31 cellular contexts compared by ENCODE assay signal in genomic region chr1:86596891-86597290, GRCh38. TPM values are rescaled to one million over a fixed set of nuclear protein-coding genes. Genes with fewer than 3 reads are reported as not detected.
"Had no signal": no experiment of that assay in that cellular context is flagged by ENCODE, and none has a peak within 500 bp of the region (broad histone marks: within the 10 kb centered on the region; RNA-seq: fewer than 3 reads in every experiment).

No MANE protein-coding gene starts in this region.

- H3K36me3 ChIP-seq: esophagus muscularis mucosa, gastroesophageal sphincter, neural progenitor cell, right atrium auricular region, uterus had no signal

- H2AFZ ChIP-seq: neural progenitor cell, parathyroid adenoma had no signal

- H3K79me2 ChIP-seq: parathyroid adenoma had no signal

- H3K4me3 ChIP-seq: esophagus muscularis mucosa, gastroesophageal sphincter, neural progenitor cell, psoas muscle, right atrium auricular region, uterus had no signal

- ATAC-seq: gastroesophageal sphincter; left colon; natural killer cell; psoas muscle; stimulated activated effector memory CD8-positive, alpha-beta T cell treated with anti-CD3 and anti-CD28 coated beads, Interleukin-12 subunit alpha, Interleukin-12 subunit beta, amount 100 ng/mL, for 72 hours; T-helper 17 cell had no signal

- H3K4me1 ChIP-seq: esophagus muscularis mucosa, gastroesophageal sphincter, neural progenitor cell, parathyroid adenoma, psoas muscle, right atrium auricular region, uterus had no signal

- DNase-seq: activated CD4-positive, alpha-beta memory T cell treated with anti-CD3 and anti-CD28 coated beads for 36 hours; activated CD4-positive, CD25-positive, alpha-beta regulatory T cell treated with anti-CD3 and anti-CD28 coated beads, Interleukin-2, amount 50 U/mL, for 72 hours; activated CD8-positive, alpha-beta memory T cell treated with anti-CD3 and anti-CD28 coated beads, Interleukin-2, amount 50 U/mL, for 4 hours; activated effector memory CD4-positive, alpha-beta T cell treated with anti-CD3 and anti-CD28 coated beads, Interleukin-2, amount 50 U/mL, for 16 hours; activated naive CD4-positive, alpha-beta T cell treated with anti-CD3 and anti-CD28 coated beads for 36 hours; activated naive CD8-positive, alpha-beta T cell treated with anti-CD3 and anti-CD28 coated beads for 36 hours; activated T-cell treated with anti-CD3 and anti-CD28 coated beads, Interleukin-2, amount 50 U/mL, for 1 hour; amniotic stem cell; central memory CD4-positive, alpha-beta T cell; hypothalamus; immature natural killer cell; kidney; left colon; natural killer cell; occipital lobe; psoas muscle; stimulated activated CD4-positive, alpha-beta T cell treated with anti-CD3 and anti-CD28 coated beads, Interleukin-12 subunit alpha, Interleukin-12 subunit beta, amount 100 ng/mL, for 4 hours; stimulated activated CD4-positive, alpha-beta T cell treated with anti-CD3 and anti-CD28 coated beads, Interleukin-4, amount 100 ng/mL, for 24 hours; T-helper 17 cell; T1000; uterus had no signal

- H3K9me3 ChIP-seq: uterus had no signal

- H3K4me2 ChIP-seq: neural progenitor cell had no signal

- H3K27me3 ChIP-seq: esophagus muscularis mucosa, gastroesophageal sphincter, neural progenitor cell, right atrium auricular region, uterus had no signal

- H3K27ac ChIP-seq: esophagus muscularis mucosa, gastroesophageal sphincter, neural progenitor cell, parathyroid adenoma, psoas muscle, right atrium auricular region, uterus had no signal

- H3K9ac ChIP-seq: neural progenitor cell, parathyroid adenoma had no signal

RNA-seq across cellular contexts. Expression of gene CLCA4, which starts 50.0 kb away (rescaled TPM):
- total RNA-seq: activated CD4-positive, alpha-beta memory T cell treated with anti-CD3 and anti-CD28 coated beads for 36 hours; activated CD4-positive, alpha-beta T cell treated with anti-CD3 and anti-CD28 coated beads, Interleukin-2, amount 10 ng/mL, durations not matched to agents 24 days and 14 days; activated CD8-positive, alpha-beta memory T cell treated with anti-CD3 and anti-CD28 coated beads for 36 hours; activated naive CD4-positive, alpha-beta T cell treated with anti-CD3 and anti-CD28 coated beads for 36 hours; activated naive CD8-positive, alpha-beta T cell treated with anti-CD3 and anti-CD28 coated beads for 36 hours; activated T-helper 1 cell treated with anti-CD3 and anti-CD28 coated beads, Interleukin-12 subunit alpha, Interleukin-12 subunit beta, Interleukin-2, Interleukin-4 antibody, amounts not matched to agents 30 ng/mL and 10 ng/mL and 1 ng/mL, durations not matched to agents 14 hours and 24 hours and 36 hours; endothelial cell of umbilical vein; natural killer cell; occipital lobe; right atrium auricular region; T-helper 17 cell had no signal
- polyA plus RNA-seq: endothelial cell of umbilical vein, immature natural killer cell had no signal
